In the genomic region with DNA sequence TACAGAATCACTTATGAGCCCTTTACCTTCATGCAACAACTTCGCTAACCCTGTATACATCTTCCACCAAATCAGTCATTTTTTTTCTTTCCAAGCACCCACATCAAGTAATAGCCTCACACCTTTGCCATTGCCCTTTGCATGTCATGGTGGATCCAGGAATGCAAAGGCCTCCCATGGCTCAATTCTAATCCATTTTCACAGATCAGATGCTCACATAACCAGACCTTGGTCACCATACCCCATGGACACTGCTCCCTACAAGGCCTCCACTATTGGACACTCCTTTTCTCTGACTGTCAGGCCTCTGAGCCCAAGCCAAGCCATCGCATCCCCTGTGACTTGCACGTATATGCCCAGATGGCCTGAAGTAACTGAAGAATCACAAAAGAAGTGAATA, we compare ENCODE assay signal across 32 cellular contexts.
"Had no signal": no experiment of that assay in that cellular context is flagged by ENCODE, and none has a peak within 500 bp of the region (broad histone marks: within the 10 kb centered on the region; RNA-seq: fewer than 3 reads in every experiment).

No MANE protein-coding gene starts in this region.

- H3K27ac ChIP-seq: ascending aorta, brain microvascular endothelial cell, coronary artery, dorsolateral prefrontal cortex, left ventricle myocardium inferior, ovary, sigmoid colon, upper lobe of right lung, WERI-Rb-1 had no signal

- H3K27me3 ChIP-seq: ascending aorta, brain microvascular endothelial cell, dorsolateral prefrontal cortex, ovary, sigmoid colon, upper lobe of right lung had no signal

- H3K9me3 Mint-ChIP-seq: activated CD4-positive, alpha-beta memory T cell treated with anti-CD3 and anti-CD28 coated beads for 36 hours; activated CD4-positive, alpha-beta T cell treated with anti-CD3 and anti-CD28 coated beads, Interleukin-2, amount 10 ng/mL, durations not matched to agents 24 days and 14 days; activated naive CD8-positive, alpha-beta T cell treated with anti-CD3 and anti-CD28 coated beads, Interleukin-2, amount 10 ng/mL, durations not matched to agents 7 days and 5 days; stimulated activated naive CD8-positive, alpha-beta T cell treated with anti-CD3 and anti-CD28 coated beads, Interleukin-15, Interleukin-2, amounts not matched to agents 100 ng/mL and 50 ng/mL, for 24 hours; T-helper 1 cell treated with Interleukin-12 subunit alpha and Interleukin-12 subunit beta and Interleukin-4 antibody, amounts not matched to agents 30 μg/mL and 1 μg/mL, for 36 hours had no signal

- H3K4me3 Mint-ChIP-seq: activated CD4-positive, alpha-beta memory T cell treated with anti-CD3 and anti-CD28 coated beads for 36 hours; activated CD4-positive, alpha-beta T cell treated with anti-CD3 and anti-CD28 coated beads, Interleukin-2, amount 10 ng/mL, durations not matched to agents 24 days and 14 days; activated naive CD4-positive, alpha-beta T cell treated with anti-CD3 and anti-CD28 coated beads, Interleukin-2, amount 10 ng/mL, durations not matched to agents 7 days and 5 days; activated naive CD8-positive, alpha-beta T cell treated with anti-CD3 and anti-CD28 coated beads, Interleukin-2, amount 10 ng/mL, durations not matched to agents 7 days and 5 days; activated T-cell treated with anti-CD3 and anti-CD28 coated beads, Interleukin-2, amount 50 U/mL, for 24 hours; naive thymus-derived CD4-positive, alpha-beta T cell; stimulated activated effector memory CD8-positive, alpha-beta T cell treated with anti-CD3 and anti-CD28 coated beads, Interleukin-12 subunit alpha, Interleukin-12 subunit beta, amount 100 ng/mL, for 72 hours; stimulated activated naive CD8-positive, alpha-beta T cell treated with anti-CD3 and anti-CD28 coated beads, Interleukin-15, Interleukin-2, amounts not matched to agents 100 ng/mL and 50 ng/mL, for 24 hours; T-helper 1 cell treated with Interleukin-12 subunit alpha and Interleukin-12 subunit beta and Interleukin-4 antibody, amounts not matched to agents 30 μg/mL and 1 μg/mL, for 36 hours had no signal

- H3K36me3 ChIP-seq: ascending aorta, brain microvascular endothelial cell, left ventricle myocardium inferior, ovary, sigmoid colon, upper lobe of right lung, WERI-Rb-1 had no signal

- H3K36me3 Mint-ChIP-seq: activated CD4-positive, alpha-beta memory T cell treated with anti-CD3 and anti-CD28 coated beads for 36 hours; activated naive CD4-positive, alpha-beta T cell treated with anti-CD3 and anti-CD28 coated beads, Interleukin-2, amount 10 ng/mL, durations not matched to agents 7 days and 5 days; activated naive CD8-positive, alpha-beta T cell treated with anti-CD3 and anti-CD28 coated beads, Interleukin-2, amount 10 ng/mL, durations not matched to agents 7 days and 5 days; naive thymus-derived CD4-positive, alpha-beta T cell; stimulated activated effector memory CD8-positive, alpha-beta T cell treated with anti-CD3 and anti-CD28 coated beads, Interleukin-12 subunit alpha, Interleukin-12 subunit beta, amount 100 ng/mL, for 72 hours had no signal

- H3K4me3 ChIP-seq: ascending aorta, coronary artery, dorsolateral prefrontal cortex, left ventricle myocardium inferior, ovary, sigmoid colon, upper lobe of right lung had no signal

- H3K9me3 ChIP-seq: ascending aorta, left ventricle myocardium inferior, ovary, sigmoid colon, upper lobe of right lung had no signal

- H3K4me1 ChIP-seq: ascending aorta, left ventricle myocardium inferior, sigmoid colon, upper lobe of right lung had no signal

- H3K27ac Mint-ChIP-seq: activated CD4-positive, alpha-beta memory T cell treated with anti-CD3 and anti-CD28 coated beads for 36 hours; activated CD4-positive, alpha-beta T cell treated with anti-CD3 and anti-CD28 coated beads, Interleukin-2, amount 10 ng/mL, durations not matched to agents 24 days and 14 days; activated naive CD4-positive, alpha-beta T cell treated with anti-CD3 and anti-CD28 coated beads, Interleukin-2, amount 10 ng/mL, durations not matched to agents 7 days and 5 days; activated naive CD8-positive, alpha-beta T cell treated with anti-CD3 and anti-CD28 coated beads, Interleukin-2, amount 10 ng/mL, durations not matched to agents 7 days and 5 days; activated T-cell treated with anti-CD3 and anti-CD28 coated beads, Interleukin-2, amount 50 U/mL, for 24 hours; naive thymus-derived CD4-positive, alpha-beta T cell; progenitor cell of endocrine pancreas; stimulated activated effector memory CD8-positive, alpha-beta T cell treated with anti-CD3 and anti-CD28 coated beads, Interleukin-12 subunit alpha, Interleukin-12 subunit beta, amount 100 ng/mL, for 72 hours; stimulated activated naive CD8-positive, alpha-beta T cell treated with anti-CD3 and anti-CD28 coated beads, Interleukin-15, Interleukin-2, amounts not matched to agents 100 ng/mL and 50 ng/mL, for 24 hours; T-helper 1 cell treated with Interleukin-12 subunit alpha and Interleukin-12 subunit beta and Interleukin-4 antibody, amounts not matched to agents 30 μg/mL and 1 μg/mL, for 36 hours had no signal

- H3K27me3 Mint-ChIP-seq: activated CD4-positive, alpha-beta memory T cell treated with anti-CD3 and anti-CD28 coated beads for 36 hours; activated CD4-positive, alpha-beta T cell treated with anti-CD3 and anti-CD28 coated beads, Interleukin-2, amount 10 ng/mL, durations not matched to agents 24 days and 14 days; activated naive CD4-positive, alpha-beta T cell treated with anti-CD3 and anti-CD28 coated beads, Interleukin-2, amount 10 ng/mL, durations not matched to agents 7 days and 5 days; activated naive CD8-positive, alpha-beta T cell treated with anti-CD3 and anti-CD28 coated beads, Interleukin-2, amount 10 ng/mL, durations not matched to agents 7 days and 5 days; activated T-cell treated with anti-CD3 and anti-CD28 coated beads, Interleukin-2, amount 50 U/mL, for 24 hours; naive thymus-derived CD4-positive, alpha-beta T cell; stimulated activated naive CD8-positive, alpha-beta T cell treated with anti-CD3 and anti-CD28 coated beads, Interleukin-15, Interleukin-2, amounts not matched to agents 100 ng/mL and 50 ng/mL, for 24 hours had no signal

- ATAC-seq: naive thymus-derived CD4-positive, alpha-beta T cell; stimulated activated effector memory CD8-positive, alpha-beta T cell treated with anti-CD3 and anti-CD28 coated beads, Interleukin-12 subunit alpha, Interleukin-12 subunit beta, amount 100 ng/mL, for 72 hours; upper lobe of right lung had no signal

- DNase-seq: activated CD4-positive, alpha-beta memory T cell treated with anti-CD3 and anti-CD28 coated beads for 36 hours; activated CD4-positive, alpha-beta T cell treated with anti-CD3 and anti-CD28 coated beads, Interleukin-2, amount 10 ng/mL, durations not matched to agents 24 days and 14 days; activated CD4-positive, CD25-positive, alpha-beta regulatory T cell treated with anti-CD3 and anti-CD28 coated beads, Interleukin-2, amount 50 U/mL, for 72 hours; activated CD8-positive, alpha-beta memory T cell treated with anti-CD3 and anti-CD28 coated beads, Interleukin-2, amount 50 U/mL, for 48 hours; activated gamma-delta T cell; activated naive CD4-positive, alpha-beta T cell treated with anti-CD3 and anti-CD28 coated beads, Interleukin-2, amount 10 ng/mL, durations not matched to agents 7 days and 5 days; activated naive CD8-positive, alpha-beta T cell treated with anti-CD3 and anti-CD28 coated beads, Interleukin-2, amount 10 ng/mL, durations not matched to agents 7 days and 5 days; activated T-cell treated with anti-CD3 and anti-CD28 coated beads, Interleukin-2, amount 50 U/mL, for 24 hours; dorsolateral prefrontal cortex; effector memory CD4-positive, alpha-beta T cell; foreskin fibroblast; head of caudate nucleus; hippocampal formation; left ventricle myocardium inferior; mammary epithelial cell; midbrain; naive thymus-derived CD4-positive, alpha-beta T cell; ovary; retina; sigmoid colon; small intestine; stimulated activated CD4-positive, alpha-beta T cell treated with anti-CD3 and anti-CD28 coated beads, Interleukin-4, amount 100 ng/mL, for 24 hours; T-helper 9 cell; upper lobe of right lung; WERI-Rb-1 had no signal

- H3K4me1 Mint-ChIP-seq: activated CD4-positive, alpha-beta T cell treated with anti-CD3 and anti-CD28 coated beads, Interleukin-2, amount 10 ng/mL, durations not matched to agents 24 days and 14 days; activated naive CD4-positive, alpha-beta T cell treated with anti-CD3 and anti-CD28 coated beads, Interleukin-2, amount 10 ng/mL, durations not matched to agents 7 days and 5 days; activated naive CD8-positive, alpha-beta T cell treated with anti-CD3 and anti-CD28 coated beads, Interleukin-2, amount 10 ng/mL, durations not matched to agents 7 days and 5 days; naive thymus-derived CD4-positive, alpha-beta T cell; stimulated activated effector memory CD8-positive, alpha-beta T cell treated with anti-CD3 and anti-CD28 coated beads, Interleukin-12 subunit alpha, Interleukin-12 subunit beta, amount 100 ng/mL, for 72 hours had no signal
